ENCODE assay signal across 17 cellular contexts in the genomic region with DNA sequence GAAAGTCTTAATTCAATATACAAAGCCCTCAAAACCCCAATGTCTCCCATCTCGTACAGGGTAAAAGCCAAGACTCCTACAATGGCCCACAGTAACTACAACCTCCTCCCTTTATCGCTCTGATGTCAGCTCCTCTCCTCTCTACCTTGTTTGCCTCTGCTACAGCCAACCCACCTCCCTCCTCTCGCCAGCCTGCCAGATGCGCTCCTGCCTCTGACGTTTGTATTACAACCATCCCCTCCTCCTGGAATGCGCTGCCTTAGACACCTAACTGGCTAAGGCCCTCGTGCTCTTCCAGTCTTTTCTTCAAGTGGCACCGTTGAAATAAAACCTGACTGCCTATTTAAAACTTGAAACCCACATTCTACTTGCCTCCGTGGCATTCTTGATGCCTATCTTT.
"Had no signal": no experiment of that assay in that cellular context is flagged by ENCODE, and none has a peak within 500 bp of the region (broad histone marks: within the 10 kb centered on the region; RNA-seq: fewer than 3 reads in every experiment).

No MANE protein-coding gene starts in this region.

- H3K4me3 Mint-ChIP-seq: activated CD4-positive, alpha-beta memory T cell treated with anti-CD3 and anti-CD28 coated beads, Interleukin-2, amount 10 ng/mL, durations not matched to agents 7 days and 5 days; activated CD4-positive, alpha-beta T cell treated with anti-CD3 and anti-CD28 coated beads for 36 hours; activated T-cell treated with anti-CD3 and anti-CD28 coated beads, Interleukin-2, amount 50 U/mL, for 72 hours; neural crest cell had no signal

- H3K27me3 Mint-ChIP-seq: activated CD4-positive, alpha-beta memory T cell treated with anti-CD3 and anti-CD28 coated beads, Interleukin-2, amount 10 ng/mL, durations not matched to agents 7 days and 5 days had no signal

- H3K9me3 Mint-ChIP-seq: neural crest cell had no signal

- H3K36me3 ChIP-seq: ascending aorta, pancreas had no signal

- H3K27ac Mint-ChIP-seq: activated CD4-positive, alpha-beta memory T cell treated with anti-CD3 and anti-CD28 coated beads, Interleukin-2, amount 10 ng/mL, durations not matched to agents 7 days and 5 days; activated CD4-positive, alpha-beta T cell treated with anti-CD3 and anti-CD28 coated beads for 36 hours; activated T-cell treated with anti-CD3 and anti-CD28 coated beads, Interleukin-2, amount 50 U/mL, for 72 hours had no signal

- DNase-seq: activated CD4-positive, alpha-beta memory T cell treated with anti-CD3 and anti-CD28 coated beads, Interleukin-2, amount 10 ng/mL, durations not matched to agents 7 days and 5 days; activated CD4-positive, alpha-beta T cell treated with anti-CD3 and anti-CD28 coated beads for 36 hours; activated CD8-positive, alpha-beta memory T cell treated with anti-CD3 and anti-CD28 coated beads, Interleukin-2, amount 50 U/mL, for 4 hours; activated naive CD4-positive, alpha-beta T cell; activated T-cell treated with anti-CD3 and anti-CD28 coated beads, Interleukin-2, amount 50 U/mL, for 72 hours; central memory CD4-positive, alpha-beta T cell; effector memory CD4-positive, alpha-beta T cell; hypothalamus; kidney; pancreas; stimulated activated CD4-positive, alpha-beta T cell treated with anti-CD3 and anti-CD28 coated beads, Interleukin-12 subunit alpha, Interleukin-12 subunit beta, amount 100 ng/mL, for 4 hours; stimulated activated naive CD8-positive, alpha-beta T cell treated with anti-CD3 and anti-CD28 coated beads, Interleukin-15, Interleukin-2, amounts not matched to agents 100 U/mL and 50 U/mL, for 24 hours; T1000 had no signal

- H3K9me3 ChIP-seq: ascending aorta, pancreas had no signal

- H3K4me3 ChIP-seq: ascending aorta, pancreas had no signal

- ATAC-seq: activated CD4-positive, alpha-beta T cell treated with anti-CD3 and anti-CD28 coated beads for 36 hours; activated T-cell treated with anti-CD3 and anti-CD28 coated beads, Interleukin-2, amount 50 U/mL, for 72 hours; pancreas; stimulated activated naive CD8-positive, alpha-beta T cell treated with anti-CD3 and anti-CD28 coated beads, Interleukin-15, Interleukin-2, amounts not matched to agents 100 U/mL and 50 U/mL, for 24 hours had no signal

- H3K27ac ChIP-seq: ascending aorta, epithelial cell of prostate, pancreas, VCaP had no signal

- H3K4me1 ChIP-seq: ascending aorta, pancreas had no signal

- H3K27me3 ChIP-seq: ascending aorta, pancreas had no signal
